Comparison of ENCODE assay signal across 14 cellular contexts in genomic region chr1:100734716-100735115, GRCh38.
DNase-seq lines count a peak whose midpoint lies in the region; ATAC-seq and TF ChIP-seq lines count a peak whose summit lies in the region.
"Had no signal": no experiment of that assay in that cellular context is flagged by ENCODE, and none has a peak within 500 bp of the region (broad histone marks: within the 10 kb centered on the region; RNA-seq: fewer than 3 reads in every experiment).

No MANE protein-coding gene starts in this region.

- H3K9ac ChIP-seq in rectal smooth muscle tissue (ENCODE audit: low read length) = no peak overlapping the region

- H3K4me3 ChIP-seq in RWPE2 (ENCODE audit: severe bottlenecking) = no peak overlapping the region
- no peak overlapping the region for H3K4me3 ChIP-seq in fibroblast of mammary gland (ENCODE audit: control insufficient read depth, low read depth, low read length)
- no peak overlapping the region for H3K4me3 ChIP-seq in rectal smooth muscle tissue (ENCODE audit: low read length)
- H3K4me3 ChIP-seq: MG63 had no signal

- no peaks in the 10 kb centered on the region for H3K9me3 ChIP-seq in RWPE2 (ENCODE audit: severe bottlenecking)
- H3K9me3 ChIP-seq: MG63 had no signal

- H3K27me3 ChIP-seq in RWPE2 (ENCODE audit: insufficient read depth, poor library complexity, severe bottlenecking) = no peaks in the 10 kb centered on the region
- no peaks in the 10 kb centered on the region for H3K27me3 ChIP-seq in rectal smooth muscle tissue (ENCODE audit: control insufficient read depth, insufficient read depth, low read length)
- H3K27me3 ChIP-seq: MG63 had no signal

- peak; percentile 49; the same call in 2 of the 3 replicates for ATAC-seq in RWPE2 (ENCODE audit: low read depth)
- no peak for ATAC-seq in HG02884 (IDR thresholded peaks at IDR 0.05; ENCODE audit: unreplicated experiment)

- TF ChIP-seq CTCF in RWPE2 (IDR thresholded peaks at IDR 0.05; ENCODE audit: poor library complexity, severe bottlenecking) = no peak
- TF ChIP-seq CTCF in fibroblast of mammary gland (conservative IDR thresholded peaks at IDR 0.05; ENCODE audit: control insufficient read depth, insufficient read depth, low read depth, low read length) = no peak

- H3K4me1 ChIP-seq in RWPE2 (ENCODE audit: insufficient read depth, poor library complexity, severe bottlenecking) (peaks cover 5% of the 10 kb centered on the region), rectal smooth muscle tissue (ENCODE audit: control insufficient read depth, insufficient read depth, low read length) (peaks cover 12% of the 10 kb centered on the region)

- H3K36me3 ChIP-seq in RWPE2 (ENCODE audit: low read depth) = no peaks in the 10 kb centered on the region
- H3K36me3 ChIP-seq in rectal smooth muscle tissue (ENCODE audit: control insufficient read depth, insufficient read depth, low read length) = no peaks in the 10 kb centered on the region
- H3K36me3 ChIP-seq: MG63 had no signal

- peak overlapping the region; percentile 39 for H3K27ac ChIP-seq in RWPE2 (ENCODE audit: poor library complexity, severe bottlenecking)
- peak overlapping the region; percentile 46 for H3K27ac ChIP-seq in rectal smooth muscle tissue (ENCODE audit: low read depth, low read length)

- DNase-seq in COLO829 (ENCODE audit: low spot score) (peak; percentile 6), RWPE2 (ENCODE audit: low spot score) (no peak), fibroblast of mammary gland (ENCODE audit: low read depth) (peak; percentile 90), nucleus accumbens (lab: John Stamatoyannopoulos, UW) (no peak), NCI-H1694 (lab: John Stamatoyannopoulos, UW) (no peak)
- DNase-seq in activated CD8-positive, alpha-beta memory T cell treated with anti-CD3 and anti-CD28 coated beads for 24 hours = no peak
- DNase-seq: activated CD4-positive, alpha-beta T cell treated with anti-CD3 and anti-CD28 coated beads, Interleukin-2, amount 10 ng/mL, durations not matched to agents 24 days and 14 days; activated gamma-delta T cell treated with Interleukin-2 at 50 U/mL for 16 hours; immature natural killer cell; MG63; NCI-H510A treated with DMSO at 0.1 percent for 48 hours; substantia nigra had no signal

Comparison
In these comparisons a context has a peak if more than half of its experiments do, and no peak if none do; other contexts are left out.
1. DNase-seq: peak in COLO829 (single experiment) and fibroblast of mammary gland (single experiment); none in RWPE2 (single experiment), activated CD8-positive, alpha-beta memory T cell treated with anti-CD3 and anti-CD28 coated beads for 24 hours (single experiment), nucleus accumbens (0 of 56) and NCI-H1694 (single experiment).